Comparison of ENCODE assay signal across 8 cellular contexts in the genomic region with DNA sequence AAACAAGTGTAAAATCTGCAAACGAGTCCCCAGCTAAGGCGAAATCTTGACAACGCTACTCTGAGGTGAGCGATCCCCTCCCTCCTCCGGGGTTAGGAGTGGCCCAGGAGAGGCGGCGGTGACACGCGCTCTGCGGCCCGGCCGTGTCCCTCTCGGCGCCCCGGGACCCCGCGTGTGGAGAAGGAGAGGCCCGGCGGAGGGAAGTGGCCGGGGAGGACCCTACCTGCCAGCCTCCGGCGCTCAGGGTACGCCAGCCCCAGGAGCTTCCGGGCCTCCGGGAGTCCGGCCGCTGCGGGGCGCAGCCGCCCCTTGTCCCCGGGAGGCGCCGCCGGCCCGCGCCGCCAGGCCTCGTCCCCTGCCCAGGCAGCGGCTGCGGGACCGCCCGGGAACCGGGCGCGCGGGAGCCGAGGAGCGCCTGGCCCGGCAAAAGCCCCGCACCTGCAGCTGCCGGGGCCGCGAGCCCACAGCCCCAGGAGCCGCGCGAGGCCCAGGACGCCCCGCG. TPM values are rescaled to one million over a fixed set of nuclear protein-coding genes. Genes with fewer than 3 reads are reported as not detected.
A peak's percentile ranks its signal among the peaks of the same experiment; 100 is the strongest.
DNase-seq lines count a peak whose midpoint lies in the region; ATAC-seq and TF ChIP-seq lines count a peak whose summit lies in the region.

No MANE protein-coding gene starts in this region.

- H3K27ac ChIP-seq in duodenal mucosa (ENCODE audit: low read depth, low read length) (peak overlapping the region; percentile 90), lower lobe of right lung (peak overlapping the region; percentile 88)

- H3K27me3 Mint-ChIP-seq in IgD-negative memory B cell = no peaks in the 10 kb centered on the region

- no peaks in the 10 kb centered on the region for H3K36me3 Mint-ChIP-seq in IgD-negative memory B cell

- H3K36me3 ChIP-seq in duodenal mucosa (ENCODE audit: control insufficient read depth in 1 of 2, insufficient read depth in 2 of 2, low read length in 2 of 2) (no peaks in the 10 kb centered on the region), lower lobe of right lung (no peaks in the 10 kb centered on the region)

- intact Hi-C loops in lower lobe of right lung (cut with DNase I) = no loop called here

- peak overlapping the region in 2 of 3 donors; percentile 79 to 84 for H3K27ac Mint-ChIP-seq in IgD-negative memory B cell

- peak overlapping the region; percentile 77 to 91 for H3K4me3 ChIP-seq in duodenal mucosa (ENCODE audit: low read depth in 1 of 2, low read length in 2 of 2)
- peak overlapping the region; percentile 85 for H3K4me3 ChIP-seq in lower lobe of right lung

- H3K9me3 ChIP-seq in duodenal mucosa (ENCODE audit: control insufficient read depth in 1 of 2, low read length in 2 of 2) = no peaks in the 10 kb centered on the region
- no peaks in the 10 kb centered on the region for H3K9me3 ChIP-seq in lower lobe of right lung

- peak; percentile 34 for ATAC-seq in GM21619 (IDR thresholded peaks at IDR 0.05; ENCODE audit: unreplicated experiment)
- peak; percentile 23 to 37 for ATAC-seq in lower lobe of right lung

- H3K9ac ChIP-seq in duodenal mucosa (ENCODE audit: low read depth in 1 of 2, low read length in 2 of 2) = peak overlapping the region; percentile 58 to 78

- H3K27me3 ChIP-seq in duodenal mucosa (ENCODE audit: control insufficient read depth in 1 of 2, insufficient read depth in 2 of 2, low read length in 2 of 2) (no peaks in the 10 kb centered on the region), lower lobe of right lung (ENCODE audit: low read depth) (no peaks in the 10 kb centered on the region)

- H3K4me1 ChIP-seq in duodenal mucosa (ENCODE audit: control insufficient read depth in 1 of 2, insufficient read depth in 2 of 2, low read length in 2 of 2) (peaks cover 18 to 28% of the 10 kb centered on the region in 2 donors), lower lobe of right lung (peaks cover 28% of the 10 kb centered on the region)

- peak; percentile 76 for DNase-seq in GM10266 (ENCODE audit: extremely low spot score)
- peak; percentile 57 for DNase-seq in activated CD4-positive, alpha-beta T cell treated with anti-CD3 and anti-CD28 coated beads for 48 hours
- peak; percentile 68 for DNase-seq in lower lobe of right lung
- DNase-seq in stimulated activated CD8-positive, alpha-beta memory T cell treated with anti-CD3 and anti-CD28 coated beads, Interleukin-15, amount 100 ng/mL, for 24 hours (ENCODE audit: low read depth) = peak; percentile 27
- no peak for DNase-seq in NCI-H2107 treated with DMSO at 0.1 percent for 48 hours (lab: John Stamatoyannopoulos, UW; ENCODE audit: unreplicated experiment)

- peak overlapping the region; percentile 82 to 98 (median 92) for H3K4me3 Mint-ChIP-seq in IgD-negative memory B cell

- peak; percentile 36 for TF ChIP-seq CTCF in GM10266 (IDR thresholded peaks at IDR 0.05; ENCODE audit: control insufficient read depth, insufficient read depth, low read depth, missing control alignments)
- TF ChIP-seq CTCF in lower lobe of right lung (IDR thresholded peaks at IDR 0.05) = no peak

- H3K4me1 Mint-ChIP-seq in IgD-negative memory B cell = peaks cover 13 to 28% (median 22%) of the 10 kb centered on the region in 3 donors

- no peaks in the 10 kb centered on the region for H3K9me3 Mint-ChIP-seq in IgD-negative memory B cell

RNA-seq across cellular contexts. Expression of gene ABCB10, which starts 0.5 kb away (rescaled TPM):
- 3.9 TPM for polyA plus RNA-seq in IgD-negative memory B cell
- 17.8 TPM for total RNA-seq in lower lobe of right lung

RNA-seq across cellular contexts. Expression of gene NUP133, which starts 49.8 kb away (rescaled TPM):
- 16.3 TPM for polyA plus RNA-seq in IgD-negative memory B cell
- 32.6 TPM for total RNA-seq in lower lobe of right lung
